In genomic region chr10:93701903-93702277, GRCh38 we compare ENCODE assay signal across 8 cellular contexts. TPM values are rescaled to one million over a fixed set of nuclear protein-coding genes. Genes with fewer than 3 reads are reported as not detected.
A peak's percentile ranks its signal among the peaks of the same experiment; 100 is the strongest.
DNase-seq lines count a peak whose midpoint lies in the region; ATAC-seq and TF ChIP-seq lines count a peak whose summit lies in the region.

No MANE protein-coding gene starts in this region.

- H3K4me3 ChIP-seq in HL-60 (replicated peaks; ENCODE audit: insufficient read depth, low read length) (peak overlapping the region; percentile 67), right atrium auricular region (peak overlapping the region; percentile 60 to 72), skin epidermis (peak overlapping the region; percentile 43 to 74 (median 66))

- peak; percentile 14 for ATAC-seq in GM21367 (IDR thresholded peaks at IDR 0.05; ENCODE audit: unreplicated experiment)

- TF ChIP-seq CTCF in HL-60 (IDR thresholded peaks at IDR 0.05; ENCODE audit: insufficient read depth, low read length) (no peak), right atrium auricular region (IDR thresholded peaks at IDR 0.05) (no peak)

- H3K9me3 ChIP-seq in ES-I3 (ENCODE audit: control insufficient read depth, insufficient read depth, low read length) (no peaks in the 10 kb centered on the region), right atrium auricular region (no peaks in the 10 kb centered on the region)

- H3K4me1 ChIP-seq in ES-I3 (ENCODE audit: insufficient read depth, low read length) (peaks cover 6% of the 10 kb centered on the region; the same call in 1 of the 2 replicates), right atrium auricular region (peaks cover 0 to 7% of the 10 kb centered on the region in 2 donors)

- H3K27me3 ChIP-seq in HL-60 (ENCODE audit: insufficient read depth, poor library complexity, severe bottlenecking), result no peaks in the 10 kb centered on the region
- H3K27me3 ChIP-seq in right atrium auricular region, result no peaks in the 10 kb centered on the region

- peak; percentile 45 to 78 for DNase-seq in HL-60 (ENCODE audit: low read depth in 1 of 2, low spot score in 1 of 2)
- peak; percentile 35 to 39 for DNase-seq in activated T-cell treated with anti-CD3 and anti-CD28 coated beads, Interleukin-2, amount 50 U/mL, for 48 hours
- DNase-seq in right atrium auricular region (ENCODE audit: low spot score), result no peak
- no peak for DNase-seq in NCI-H187 treated with DMSO at 0.1 percent for 48 hours (lab: John Stamatoyannopoulos, UW)
- no peak for DNase-seq in G401 (ENCODE audit: low spot score)

- peak overlapping the region; percentile 84 for H3K27ac ChIP-seq in HL-60 (replicated peaks)
- peak overlapping the region; percentile 86 to 90 for H3K27ac ChIP-seq in right atrium auricular region
- H3K27ac ChIP-seq in skin epidermis, result peak overlapping the region; percentile 38 to 92 (median 86)

- H3K36me3 ChIP-seq in ES-I3 (ENCODE audit: insufficient read depth, low read length), result 0 out of 2 replicates have a peak, but pooled peaks cover 5% of the 10 kb centered on the region
- peaks cover 27% of the 10 kb centered on the region for H3K36me3 ChIP-seq in right atrium auricular region

- peak overlapping the region; percentile 71 for H3K9ac ChIP-seq in ES-I3 (ENCODE audit: low read depth, low read length)

- in situ Hi-C loops in G401 (cut with HindIII; ENCODE audit: low sequenced_read_pairs), result no loop called here

RNA-seq across cellular contexts. Expression of gene FRA10AC1, which starts 0.5 kb away (rescaled TPM):
- total RNA-seq in right atrium auricular region, result 1 to 10 TPM; 8.0 to 9.2 TPM
- total RNA-seq in G401 (2014; rRNA removed; shearing (Covaris generic)), result 2.7 and 4.3 TPM in 2 replicates

RNA-seq across cellular contexts. Expression of gene LGI1, which starts 55.8 kb away (rescaled TPM):
- under 1 TPM in 1 of 2 donors, not detected in 1; 0.44 TPM for total RNA-seq in right atrium auricular region
- 71.8 and 92.7 TPM in 2 replicates for total RNA-seq in G401 (2014; rRNA removed; shearing (Covaris generic))

Comparison
In these comparisons a context has a peak if more than half of its experiments do, and no peak if none do; other contexts are left out.
1. DNase-seq: peak in HL-60 (2 of 2) and activated T-cell treated with anti-CD3 and anti-CD28 coated beads, Interleukin-2, amount 50 U/mL, for 48 hours (2 of 2); none in right atrium auricular region (single experiment), NCI-H187 treated with DMSO at 0.1 percent for 48 hours (single experiment) and G401 (single experiment).
2. RNA of gene LGI1, which starts 55.8 kb away (total RNA-seq): 71.8 to 92.7 TPM in G401; 0.44 TPM in right atrium auricular region; every median in the first group is over 10 times any median in the second.
3. Peak in every context shown above with its lines, with median percentiles within 50 percentile points of each other: H3K27ac ChIP-seq and H3K4me3 ChIP-seq.